Comparison of ENCODE assay signal across 1 cellular context in the genomic region with DNA sequence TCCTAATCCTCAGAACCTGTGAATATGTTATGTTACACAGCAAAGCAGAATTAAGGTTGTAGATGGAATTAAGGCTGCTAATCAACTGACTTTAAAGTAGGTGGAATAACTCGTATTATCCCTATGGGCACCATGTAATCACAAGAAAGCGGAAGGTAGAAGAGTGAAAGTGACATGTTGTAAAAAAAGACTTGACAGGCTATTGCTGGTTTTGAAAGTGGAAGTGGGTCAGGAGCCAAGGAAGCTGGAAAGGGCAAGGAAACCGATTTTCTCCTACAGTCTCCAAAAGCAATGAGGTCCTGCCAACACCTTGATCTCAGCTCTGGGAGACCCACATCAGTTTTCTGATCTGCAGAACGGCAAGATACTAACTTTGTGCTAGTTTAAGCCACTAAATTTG.
TF ChIP-seq lines count a peak whose summit lies in the region.

No MANE protein-coding gene starts in this region.

TF ChIP-seq in GM12878, 131 proteins besides CTCF, POLR2A, EP300 and RAD21:
- TF ChIP-seq, protein P1, sequence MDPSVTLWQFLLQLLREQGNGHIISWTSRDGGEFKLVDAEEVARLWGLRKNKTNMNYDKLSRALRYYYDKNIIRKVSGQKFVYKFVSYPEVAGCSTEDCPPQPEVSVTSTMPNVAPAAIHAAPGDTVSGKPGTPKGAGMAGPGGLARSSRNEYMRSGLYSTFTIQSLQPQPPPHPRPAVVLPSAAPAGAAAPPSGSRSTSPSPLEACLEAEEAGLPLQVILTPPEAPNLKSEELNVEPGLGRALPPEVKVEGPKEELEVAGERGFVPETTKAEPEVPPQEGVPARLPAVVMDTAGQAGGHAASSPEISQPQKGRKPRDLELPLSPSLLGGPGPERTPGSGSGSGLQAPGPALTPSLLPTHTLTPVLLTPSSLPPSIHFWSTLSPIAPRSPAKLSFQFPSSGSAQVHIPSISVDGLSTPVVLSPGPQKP (IDR thresholded peaks at IDR 0.05; ENCODE audit: low read depth, low read length) = no peak
- TF ChIP-seq RUNX3 (IDR thresholded peaks at IDR 0.05; ENCODE audit: low read length) (peak; percentile 5; the same call in 1 of the 2 replicates), HCFC1 (IDR thresholded peaks at IDR 0.05; ENCODE audit: low read length) (no peak), EED (IDR thresholded peaks at IDR 0.05; ENCODE audit: low read depth) (peak; percentile 72), TARDBP (IDR thresholded peaks at IDR 0.05; ENCODE audit: borderline replicate concordance) (no peak), SREBF2 (IDR thresholded peaks at IDR 0.05; ENCODE audit: low read length) (no peak), FOXM1 (IDR thresholded peaks at IDR 0.05; ENCODE audit: low read depth, low read length) (peak; percentile 43; the same call in 1 of the 2 replicates), IKZF1 (conservative IDR thresholded peaks at IDR 0.05) (no peak)
- TF ChIP-seq, protein P2, sequence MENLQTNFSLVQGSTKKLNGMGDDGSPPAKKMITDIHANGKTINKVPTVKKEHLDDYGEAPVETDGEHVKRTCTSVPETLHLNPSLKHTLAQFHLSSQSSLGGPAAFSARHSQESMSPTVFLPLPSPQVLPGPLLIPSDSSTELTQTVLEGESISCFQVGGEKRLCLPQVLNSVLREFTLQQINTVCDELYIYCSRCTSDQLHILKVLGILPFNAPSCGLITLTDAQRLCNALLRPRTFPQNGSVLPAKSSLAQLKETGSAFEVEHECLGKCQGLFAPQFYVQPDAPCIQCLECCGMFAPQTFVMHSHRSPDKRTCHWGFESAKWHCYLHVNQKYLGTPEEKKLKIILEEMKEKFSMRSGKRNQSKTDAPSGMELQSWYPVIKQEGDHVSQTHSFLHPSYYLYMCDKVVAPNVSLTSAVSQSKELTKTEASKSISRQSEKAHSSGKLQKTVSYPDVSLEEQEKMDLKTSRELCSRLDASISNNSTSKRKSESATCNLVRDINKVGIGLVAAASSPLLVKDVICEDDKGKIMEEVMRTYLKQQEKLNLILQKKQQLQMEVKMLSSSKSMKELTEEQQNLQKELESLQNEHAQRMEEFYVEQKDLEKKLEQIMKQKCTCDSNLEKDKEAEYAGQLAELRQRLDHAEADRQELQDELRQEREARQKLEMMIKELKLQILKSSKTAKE (IDR thresholded peaks at IDR 0.05; ENCODE audit: low read depth, poor library complexity, severe bottlenecking) = no peak
- TF ChIP-seq, protein P3, sequence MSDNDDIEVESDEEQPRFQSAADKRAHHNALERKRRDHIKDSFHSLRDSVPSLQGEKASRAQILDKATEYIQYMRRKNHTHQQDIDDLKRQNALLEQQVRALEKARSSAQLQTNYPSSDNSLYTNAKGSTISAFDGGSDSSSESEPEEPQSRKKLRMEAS (IDR thresholded peaks at IDR 0.05; ENCODE audit: low read depth, low read length) = no peak
- TF ChIP-seq, protein P4, sequence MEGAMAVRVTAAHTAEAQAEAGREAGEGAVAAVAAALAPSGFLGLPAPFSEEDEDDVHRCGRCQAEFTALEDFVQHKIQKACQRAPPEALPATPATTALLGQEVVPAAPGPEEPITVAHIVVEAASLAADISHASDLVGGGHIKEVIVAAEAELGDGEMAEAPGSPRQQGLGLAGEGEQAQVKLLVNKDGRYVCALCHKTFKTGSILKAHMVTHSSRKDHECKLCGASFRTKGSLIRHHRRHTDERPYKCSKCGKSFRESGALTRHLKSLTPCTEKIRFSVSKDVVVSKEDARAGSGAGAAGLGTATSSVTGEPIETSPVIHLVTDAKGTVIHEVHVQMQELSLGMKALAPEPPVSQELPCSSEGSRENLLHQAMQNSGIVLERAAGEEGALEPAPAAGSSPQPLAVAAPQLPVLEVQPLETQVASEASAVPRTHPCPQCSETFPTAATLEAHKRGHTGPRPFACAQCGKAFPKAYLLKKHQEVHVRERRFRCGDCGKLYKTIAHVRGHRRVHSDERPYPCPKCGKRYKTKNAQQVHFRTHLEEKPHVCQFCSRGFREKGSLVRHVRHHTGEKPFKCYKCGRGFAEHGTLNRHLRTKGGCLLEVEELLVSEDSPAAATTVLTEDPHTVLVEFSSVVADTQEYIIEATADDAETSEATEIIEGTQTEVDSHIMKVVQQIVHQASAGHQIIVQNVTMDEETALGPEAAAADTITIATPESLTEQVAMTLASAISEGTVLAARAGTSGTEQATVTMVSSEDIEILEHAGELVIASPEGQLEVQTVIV (IDR thresholded peaks at IDR 0.05; ENCODE audit: borderline replicate concordance, partially characterized antibody) = no peak
- TF ChIP-seq, protein P5, sequence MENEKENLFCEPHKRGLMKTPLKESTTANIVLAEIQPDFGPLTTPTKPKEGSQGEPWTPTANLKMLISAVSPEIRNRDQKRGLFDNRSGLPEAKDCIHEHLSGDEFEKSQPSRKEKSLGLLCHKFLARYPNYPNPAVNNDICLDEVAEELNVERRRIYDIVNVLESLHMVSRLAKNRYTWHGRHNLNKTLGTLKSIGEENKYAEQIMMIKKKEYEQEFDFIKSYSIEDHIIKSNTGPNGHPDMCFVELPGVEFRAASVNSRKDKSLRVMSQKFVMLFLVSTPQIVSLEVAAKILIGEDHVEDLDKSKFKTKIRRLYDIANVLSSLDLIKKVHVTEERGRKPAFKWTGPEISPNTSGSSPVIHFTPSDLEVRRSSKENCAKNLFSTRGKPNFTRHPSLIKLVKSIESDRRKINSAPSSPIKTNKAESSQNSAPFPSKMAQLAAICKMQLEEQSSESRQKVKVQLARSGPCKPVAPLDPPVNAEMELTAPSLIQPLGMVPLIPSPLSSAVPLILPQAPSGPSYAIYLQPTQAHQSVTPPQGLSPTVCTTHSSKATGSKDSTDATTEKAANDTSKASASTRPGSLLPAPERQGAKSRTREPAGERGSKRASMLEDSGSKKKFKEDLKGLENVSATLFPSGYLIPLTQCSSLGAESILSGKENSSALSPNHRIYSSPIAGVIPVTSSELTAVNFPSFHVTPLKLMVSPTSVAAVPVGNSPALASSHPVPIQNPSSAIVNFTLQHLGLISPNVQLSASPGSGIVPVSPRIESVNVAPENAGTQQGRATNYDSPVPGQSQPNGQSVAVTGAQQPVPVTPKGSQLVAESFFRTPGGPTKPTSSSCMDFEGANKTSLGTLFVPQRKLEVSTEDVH (IDR thresholded peaks at IDR 0.05; ENCODE audit: low read depth, partially characterized antibody) = no peak
- TF ChIP-seq, protein P6, sequence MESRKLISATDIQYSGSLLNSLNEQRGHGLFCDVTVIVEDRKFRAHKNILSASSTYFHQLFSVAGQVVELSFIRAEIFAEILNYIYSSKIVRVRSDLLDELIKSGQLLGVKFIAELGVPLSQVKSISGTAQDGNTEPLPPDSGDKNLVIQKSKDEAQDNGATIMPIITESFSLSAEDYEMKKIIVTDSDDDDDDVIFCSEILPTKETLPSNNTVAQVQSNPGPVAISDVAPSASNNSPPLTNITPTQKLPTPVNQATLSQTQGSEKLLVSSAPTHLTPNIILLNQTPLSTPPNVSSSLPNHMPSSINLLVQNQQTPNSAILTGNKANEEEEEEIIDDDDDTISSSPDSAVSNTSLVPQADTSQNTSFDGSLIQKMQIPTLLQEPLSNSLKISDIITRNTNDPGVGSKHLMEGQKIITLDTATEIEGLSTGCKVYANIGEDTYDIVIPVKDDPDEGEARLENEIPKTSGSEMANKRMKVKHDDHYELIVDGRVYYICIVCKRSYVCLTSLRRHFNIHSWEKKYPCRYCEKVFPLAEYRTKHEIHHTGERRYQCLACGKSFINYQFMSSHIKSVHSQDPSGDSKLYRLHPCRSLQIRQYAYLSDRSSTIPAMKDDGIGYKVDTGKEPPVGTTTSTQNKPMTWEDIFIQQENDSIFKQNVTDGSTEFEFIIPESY (IDR thresholded peaks at IDR 0.05) = no peak
